Comparison of ENCODE assay signal across 36 cellular contexts in genomic region chr2:114118088-114118487, GRCh38.
"Had no signal": no experiment of that assay in that cellular context is flagged by ENCODE, and none has a peak within 500 bp of the region (broad histone marks: within the 10 kb centered on the region; RNA-seq: fewer than 3 reads in every experiment).

No MANE protein-coding gene starts in this region.

- H3K4me3 ChIP-seq: adrenal gland, body of pancreas, breast epithelium had no signal

- ATAC-seq: activated CD8-positive, alpha-beta T cell treated with anti-CD3 and anti-CD28 coated beads for 36 hours; activated naive CD4-positive, alpha-beta T cell treated with anti-CD3 and anti-CD28 coated beads, Interleukin-2, amount 50 U/mL, for 72 hours; activated T-cell treated with anti-CD3 and anti-CD28 coated beads, Interleukin-2, amount 50 U/mL, for 4 hours; activated T-cell treated with anti-CD3 and anti-CD28 coated beads, Interleukin-2, amount 50 U/mL, for 72 hours; activated T-helper 17 cell treated with anti-CD3 and anti-CD28 coated beads, Interleukin-2, amount 50 U/mL, for 72 hours; body of pancreas had no signal

- H3K4me3 Mint-ChIP-seq: activated B cell treated with CpG ODN at 0.5 μM for 24 hours; activated CD4-positive, alpha-beta memory T cell treated with anti-CD3 and anti-CD28 coated beads for 36 hours; activated CD4-positive, alpha-beta T cell treated with anti-CD3 and anti-CD28 coated beads, Interleukin-2, amount 10 ng/mL, durations not matched to agents 24 days and 14 days; activated CD8-positive, alpha-beta T cell treated with anti-CD3 and anti-CD28 coated beads for 36 hours; activated naive CD4-positive, alpha-beta T cell treated with anti-CD3 and anti-CD28 coated beads for 36 hours; activated naive CD8-positive, alpha-beta T cell treated with anti-CD3 and anti-CD28 coated beads for 36 hours; activated T-cell treated with anti-CD3 and anti-CD28 coated beads, Interleukin-2, amount 50 U/mL, for 4 hours; activated T-cell treated with anti-CD3 and anti-CD28 coated beads, Interleukin-2, amount 50 U/mL, for 72 hours; activated T-helper 1 cell treated with anti-CD3 and anti-CD28 coated beads, Interleukin-12 subunit alpha, Interleukin-12 subunit beta, Interleukin-2, Interleukin-4 antibody, amounts not matched to agents 30 ng/mL and 10 ng/mL and 1 ng/mL, durations not matched to agents 14 hours and 24 hours and 36 hours; activated T-helper 17 cell treated with anti-CD3 and anti-CD28 coated beads, Interleukin-2, amount 50 U/mL, for 72 hours; T-helper 2 cell treated with Interferon-gamma antibody and Interleukin-4, amounts not matched to agents 5 μg/mL and 100 μg/mL, for 36 hours had no signal

- H3K27me3 ChIP-seq: adrenal gland, body of pancreas, brain microvascular endothelial cell, breast epithelium had no signal

- H3K4me1 Mint-ChIP-seq: activated B cell treated with CpG ODN at 0.5 μM for 24 hours; activated CD4-positive, alpha-beta T cell treated with anti-CD3 and anti-CD28 coated beads, Interleukin-2, amount 10 ng/mL, durations not matched to agents 24 days and 14 days; activated naive CD8-positive, alpha-beta T cell treated with anti-CD3 and anti-CD28 coated beads for 36 hours; activated T-helper 17 cell treated with anti-CD3 and anti-CD28 coated beads, Interleukin-2, amount 50 U/mL, for 72 hours had no signal

- FAIRE-seq: astrocyte, colon, TTC549 had no signal

- H3K36me3 Mint-ChIP-seq: activated CD4-positive, alpha-beta memory T cell treated with anti-CD3 and anti-CD28 coated beads for 36 hours; activated naive CD4-positive, alpha-beta T cell treated with anti-CD3 and anti-CD28 coated beads, Interleukin-2, amount 50 U/mL, for 72 hours; activated naive CD8-positive, alpha-beta T cell treated with anti-CD3 and anti-CD28 coated beads for 36 hours had no signal

- H3K9me3 Mint-ChIP-seq: activated B cell treated with CpG ODN at 0.5 μM for 24 hours; activated CD4-positive, alpha-beta memory T cell treated with anti-CD3 and anti-CD28 coated beads for 36 hours; activated CD4-positive, alpha-beta T cell treated with anti-CD3 and anti-CD28 coated beads, Interleukin-2, amount 10 ng/mL, durations not matched to agents 24 days and 14 days; activated CD8-positive, alpha-beta T cell treated with anti-CD3 and anti-CD28 coated beads for 36 hours; activated naive CD4-positive, alpha-beta T cell treated with anti-CD3 and anti-CD28 coated beads for 36 hours; activated naive CD4-positive, alpha-beta T cell treated with anti-CD3 and anti-CD28 coated beads, Interleukin-2, amount 50 U/mL, for 72 hours; activated naive CD8-positive, alpha-beta T cell treated with anti-CD3 and anti-CD28 coated beads for 36 hours; activated T-cell treated with anti-CD3 and anti-CD28 coated beads, Interleukin-2, amount 50 U/mL, for 4 hours; activated T-cell treated with anti-CD3 and anti-CD28 coated beads, Interleukin-2, amount 50 U/mL, for 72 hours; activated T-helper 1 cell treated with anti-CD3 and anti-CD28 coated beads, Interleukin-12 subunit alpha, Interleukin-12 subunit beta, Interleukin-2, Interleukin-4 antibody, amounts not matched to agents 30 ng/mL and 10 ng/mL and 1 ng/mL, durations not matched to agents 14 hours and 24 hours and 36 hours; activated T-helper 17 cell treated with anti-CD3 and anti-CD28 coated beads, Interleukin-2, amount 50 U/mL, for 72 hours; T-helper 2 cell treated with Interferon-gamma antibody and Interleukin-4, amounts not matched to agents 5 μg/mL and 100 μg/mL, for 36 hours had no signal

- H3K27ac ChIP-seq: adrenal gland, body of pancreas, brain microvascular endothelial cell, breast epithelium, VCaP had no signal

- H3K36me3 ChIP-seq: adrenal gland, brain microvascular endothelial cell, breast epithelium had no signal

- H3K9me3 ChIP-seq: adrenal gland, body of pancreas, breast epithelium had no signal

- DNase-seq: activated B cell treated with CpG ODN at 0.5 μM for 24 hours; activated CD4-positive, alpha-beta memory T cell treated with anti-CD3 and anti-CD28 coated beads for 36 hours; activated CD4-positive, alpha-beta T cell treated with anti-CD3 and anti-CD28 coated beads for 4 hours; activated CD4-positive, alpha-beta T cell treated with anti-CD3 and anti-CD28 coated beads, Interleukin-2, amount 10 ng/mL, durations not matched to agents 24 days and 14 days; activated CD4-positive, alpha-beta T cell treated with anti-CD3 and anti-CD28 coated beads, Interleukin-2, amount 50 U/mL, for 1 hour; activated CD4-positive, alpha-beta T cell treated with anti-CD3 and anti-CD28 coated beads, Interleukin-2, amount 50 U/mL, for 4 hours; activated CD4-positive, CD25-positive, alpha-beta regulatory T cell treated with anti-CD3 and anti-CD28 coated beads, Interleukin-2, amount 50 U/mL, for 72 hours; activated CD8-positive, alpha-beta memory T cell treated with anti-CD3 and anti-CD28 coated beads, Interleukin-2, amount 50 U/mL, for 4 hours; activated CD8-positive, alpha-beta T cell treated with anti-CD3 and anti-CD28 coated beads for 36 hours; activated effector memory CD4-positive, alpha-beta T cell treated with anti-CD3 and anti-CD28 coated beads, Interleukin-2, amount 50 U/mL, for 16 hours; activated gamma-delta T cell treated with Interleukin-2 at 50 U/mL for 16 hours; activated naive CD4-positive, alpha-beta T cell; activated naive CD4-positive, alpha-beta T cell treated with anti-CD3 and anti-CD28 coated beads for 36 hours; activated naive CD4-positive, alpha-beta T cell treated with anti-CD3 and anti-CD28 coated beads, Interleukin-2, amount 50 U/mL, for 16 hours; activated naive CD8-positive, alpha-beta T cell treated with anti-CD3 and anti-CD28 coated beads for 36 hours; activated T-cell treated with anti-CD3 and anti-CD28 coated beads for 4 hours; activated T-cell treated with anti-CD3 and anti-CD28 coated beads, Interleukin-2, amount 50 U/mL, for 1 hour; activated T-cell treated with anti-CD3 and anti-CD28 coated beads, Interleukin-2, amount 50 U/mL, for 4 hours; activated T-cell treated with anti-CD3 and anti-CD28 coated beads, Interleukin-2, amount 50 U/mL, for 72 hours; amniotic stem cell; aorta; body of pancreas; brain microvascular endothelial cell; central memory CD4-positive, alpha-beta T cell; T-helper 2 cell; T-helper 9 cell had no signal

- H3K4me1 ChIP-seq: adrenal gland, body of pancreas, breast epithelium had no signal

- H3K27ac Mint-ChIP-seq: activated B cell treated with CpG ODN at 0.5 μM for 24 hours; activated CD4-positive, alpha-beta memory T cell treated with anti-CD3 and anti-CD28 coated beads for 36 hours; activated CD4-positive, alpha-beta T cell treated with anti-CD3 and anti-CD28 coated beads, Interleukin-2, amount 10 ng/mL, durations not matched to agents 24 days and 14 days; activated CD8-positive, alpha-beta T cell treated with anti-CD3 and anti-CD28 coated beads for 36 hours; activated naive CD4-positive, alpha-beta T cell treated with anti-CD3 and anti-CD28 coated beads for 36 hours; activated naive CD4-positive, alpha-beta T cell treated with anti-CD3 and anti-CD28 coated beads, Interleukin-2, amount 50 U/mL, for 72 hours; activated naive CD8-positive, alpha-beta T cell treated with anti-CD3 and anti-CD28 coated beads for 36 hours; activated T-cell treated with anti-CD3 and anti-CD28 coated beads, Interleukin-2, amount 50 U/mL, for 72 hours; activated T-helper 1 cell treated with anti-CD3 and anti-CD28 coated beads, Interleukin-12 subunit alpha, Interleukin-12 subunit beta, Interleukin-2, Interleukin-4 antibody, amounts not matched to agents 30 ng/mL and 10 ng/mL and 1 ng/mL, durations not matched to agents 14 hours and 24 hours and 36 hours; activated T-helper 17 cell treated with anti-CD3 and anti-CD28 coated beads, Interleukin-2, amount 50 U/mL, for 72 hours; T-helper 2 cell treated with Interferon-gamma antibody and Interleukin-4, amounts not matched to agents 5 μg/mL and 100 μg/mL, for 36 hours had no signal
